In the genomic region with DNA sequence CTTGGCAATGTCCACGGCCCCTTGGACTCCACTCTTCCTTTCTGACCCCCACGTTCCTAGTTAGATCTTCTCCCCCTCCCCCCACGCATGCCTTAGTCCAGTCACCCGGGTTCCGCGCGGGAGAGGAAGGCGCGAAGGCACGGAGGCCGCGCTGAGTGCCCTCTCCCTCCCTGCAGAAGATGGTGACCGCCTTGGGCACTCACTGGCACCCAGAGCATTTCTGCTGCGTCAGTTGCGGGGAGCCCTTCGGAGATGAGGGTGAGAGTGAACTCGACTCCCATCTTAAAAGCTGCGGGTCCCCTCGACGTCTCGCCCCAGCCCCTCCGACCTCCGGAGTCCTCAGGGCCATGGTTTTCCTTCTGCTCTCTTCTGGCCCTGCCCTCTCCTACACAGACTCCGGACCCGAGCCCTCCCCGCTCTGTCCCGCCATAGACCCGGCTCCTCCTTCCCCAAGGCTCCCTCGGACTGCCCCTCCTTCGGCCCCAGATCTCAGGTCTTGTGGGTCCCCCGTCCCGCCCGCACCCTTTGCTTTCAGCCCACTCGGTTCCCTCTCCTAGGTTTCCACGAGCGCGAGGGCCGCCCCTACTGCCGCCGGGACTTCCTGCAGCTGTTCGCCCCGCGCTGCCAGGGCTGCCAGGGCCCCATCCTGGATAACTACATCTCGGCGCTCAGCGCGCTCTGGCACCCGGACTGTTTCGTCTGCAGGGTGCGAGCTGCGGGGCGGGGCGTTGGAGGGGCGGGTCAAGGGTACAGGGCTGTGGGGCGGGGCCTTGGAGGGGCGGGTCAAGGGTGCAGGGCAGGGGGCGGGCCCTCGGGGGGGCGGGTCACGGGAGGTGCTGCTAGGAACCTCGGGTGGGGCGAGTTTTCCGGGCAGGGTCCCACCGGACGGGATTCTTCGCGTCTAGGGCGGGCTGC, we compare ENCODE assay signal across 8 cellular contexts. TPM values are rescaled to one million over a fixed set of nuclear protein-coding genes. Genes with fewer than 3 reads are reported as not detected.
DNase-seq lines count a peak whose midpoint lies in the region; ATAC-seq and TF ChIP-seq lines count a peak whose summit lies in the region.

No MANE protein-coding gene starts in this region.

- H3K27ac Mint-ChIP-seq in CD8-positive, alpha-beta T cell, result peak overlapping the region; percentile 62

- peaks cover 12% of the 10 kb centered on the region for H3K27me3 Mint-ChIP-seq in CD8-positive, alpha-beta T cell (ENCODE audit: low read depth)

- intact Hi-C loops in CD8-positive, alpha-beta T cell (cut with DNase I, micrococcal nuclease), result loop anchor here (1.0 to 10.0 kb wide), 6 partner anchors 11 to 398 kb away; a partner anchor contains a TSS

- peaks cover 16% of the 10 kb centered on the region for H3K4me1 ChIP-seq in CD8-positive, alpha-beta T cell (ENCODE audit: insufficient read depth, low read length)
- H3K4me1 ChIP-seq in NT2/D1 (ENCODE audit: insufficient read depth, insufficient read length), result peaks cover 15% of the 10 kb centered on the region

- no peaks in the 10 kb centered on the region for H3K9me3 Mint-ChIP-seq in CD8-positive, alpha-beta T cell

- peak overlapping the region; percentile 29 for H3K27ac ChIP-seq in CD8-positive, alpha-beta T cell (ENCODE audit: low read depth, low read length)

- no peak for TF ChIP-seq CTCF in CD8-positive, alpha-beta T cell (IDR thresholded peaks at IDR 0.05)

- H3K9ac ChIP-seq in NT2/D1 (ENCODE audit: insufficient read length, low read depth), result peak overlapping the region; percentile 88

- POLR2A ChIA-PET in CD8-positive, alpha-beta T cell (lab: Charles Lee), result interaction anchor here (0.9 to 4.9 kb wide), 4 partner anchors 11 to 334 kb away, joined by 3 to 44 read pairs (median 15); a partner anchor contains a TSS

- CTCF ChIA-PET in CD8-positive, alpha-beta T cell (lab: Charles Lee), result interaction anchor here (1.4 to 2.7 kb wide), 3 partner anchors 11 to 393 kb away, joined by 5 to 14 read pairs (median 7); a partner anchor contains a TSS

- H3K36me3 ChIP-seq in CD8-positive, alpha-beta T cell (ENCODE audit: insufficient read depth, low read length), result no peaks in the 10 kb centered on the region
- H3K36me3 ChIP-seq in NT2/D1 (ENCODE audit: insufficient read depth, insufficient read length, low read length), result peaks cover 48% of the 10 kb centered on the region

- no peaks in the 10 kb centered on the region for H3K9me3 ChIP-seq in CD8-positive, alpha-beta T cell (ENCODE audit: low read length)
- no peaks in the 10 kb centered on the region; the same call in 1 of the 2 replicates for H3K9me3 ChIP-seq in NT2/D1 (ENCODE audit: insufficient read depth, low read length)
- H3K9me3 ChIP-seq in iPS-18c (ENCODE audit: control insufficient read depth, insufficient read depth, low read length), result peaks cover 2% of the 10 kb centered on the region

- peak; percentile 90 for ATAC-seq in CD8-positive, alpha-beta T cell
- ATAC-seq in GM21786 (IDR thresholded peaks at IDR 0.05; ENCODE audit: unreplicated experiment), result peak; percentile 43

- H3K4me3 Mint-ChIP-seq in CD8-positive, alpha-beta T cell, result peak overlapping the region; percentile 87

- H3K4me1 Mint-ChIP-seq in CD8-positive, alpha-beta T cell (ENCODE audit: low read depth), result peaks cover 20% of the 10 kb centered on the region

- peak overlapping the region; percentile 69 for H3K4me3 ChIP-seq in CD8-positive, alpha-beta T cell (ENCODE audit: low read depth, low read length)
- H3K4me3 ChIP-seq in NT2/D1 (ENCODE audit: insufficient read length, low read depth), result peak overlapping the region; percentile 72
- H3K4me3 ChIP-seq in iPS-18c (ENCODE audit: insufficient read depth, low read depth, low read length), result peak overlapping the region; percentile 65

- H3K27me3 ChIP-seq in CD8-positive, alpha-beta T cell (ENCODE audit: insufficient read depth, low read length), result peaks cover 4% of the 10 kb centered on the region
- H3K27me3 ChIP-seq in NT2/D1 (ENCODE audit: insufficient read depth, insufficient read length), result peaks cover 59% of the 10 kb centered on the region

- peak; percentile 78 to 94 (median 90) for DNase-seq in CD8-positive, alpha-beta T cell
- DNase-seq in NT2/D1 (ENCODE audit: low read depth, low spot score) (no peak), NCI-H187 treated with DMSO at 0.1 percent for 48 hours (lab: John Stamatoyannopoulos, UW) (no peak), H4 (ENCODE audit: low spot score) (no peak)
- DNase-seq in activated effector memory CD4-positive, alpha-beta T cell treated with Interleukin-2 at 50 U/mL for 16 hours, result peak; percentile 82
- DNase-seq in stimulated activated CD4-positive, alpha-beta T cell treated with anti-CD3 and anti-CD28 coated beads, Interleukin-1b, Interleukin-23, amount 100 ng/mL, for 4 hours (ENCODE audit: low read depth in 2 of 2), result peak; percentile 91 to 95

- no peaks in the 10 kb centered on the region for H3K36me3 Mint-ChIP-seq in CD8-positive, alpha-beta T cell

RNA-seq across cellular contexts. Expression of a gene that starts 4.6 kb away (rescaled TPM):
- under 1 TPM; 0.31 to 0.60 TPM for total RNA-seq in CD8-positive, alpha-beta T cell
- total RNA-seq in H4 (2014; rRNA removed; shearing (Covaris generic)), result 12.8 and 18.9 TPM in 2 replicates

RNA-seq across cellular contexts. Expression of a gene that starts 6.4 kb away (rescaled TPM):
- 1 to 10 TPM; 1.8 to 2.4 TPM for total RNA-seq in CD8-positive, alpha-beta T cell
- total RNA-seq in H4 (2014; rRNA removed; shearing (Covaris generic)), result not detected in 2 replicates

RNA-seq across cellular contexts. Expression of a gene that starts 17.3 kb away (rescaled TPM):
- total RNA-seq in CD8-positive, alpha-beta T cell, result 10 to 100 TPM; 22.4 to 24.0 TPM
- total RNA-seq in H4 (2014; rRNA removed; shearing (Covaris generic)), result 5.2 and 5.5 TPM in 2 replicates

RNA-seq across cellular contexts. Expression of a gene that starts 31.6 kb away (rescaled TPM):
- 10 to 100 TPM; 62.8 to 67.8 TPM for total RNA-seq in CD8-positive, alpha-beta T cell
- 34.2 and 36.4 TPM in 2 replicates for total RNA-seq in H4 (2014; rRNA removed; shearing (Covaris generic))

RNA-seq across cellular contexts. Expression of a gene that starts 34.0 kb away (rescaled TPM):
- not detected for total RNA-seq in CD8-positive, alpha-beta T cell
- 0.08 TPM in 1 of 2 replicates, not detected in the other for total RNA-seq in H4 (2014; rRNA removed; shearing (Covaris generic))

Comparison
In these comparisons a context has a peak if more than half of its experiments do, and no peak if none do; other contexts are left out.
1. DNase-seq: peak in CD8-positive, alpha-beta T cell (7 of 7), activated effector memory CD4-positive, alpha-beta T cell treated with Interleukin-2 at 50 U/mL for 16 hours (single experiment) and stimulated activated CD4-positive, alpha-beta T cell treated with anti-CD3 and anti-CD28 coated beads, Interleukin-1b, Interleukin-23, amount 100 ng/mL, for 4 hours (2 of 2); none in NT2/D1 (single experiment), NCI-H187 treated with DMSO at 0.1 percent for 48 hours (single experiment) and H4 (single experiment).
2. Peak in every context shown above with its lines, with median percentiles within 50 percentile points of each other: H3K4me3 ChIP-seq.